ENCODE assay signal across 35 cellular contexts in genomic region chr6:109916759-109917158, GRCh38.
"Had no signal": no experiment of that assay in that cellular context is flagged by ENCODE, and none has a peak within 500 bp of the region (broad histone marks: within the 10 kb centered on the region; RNA-seq: fewer than 3 reads in every experiment).

No MANE protein-coding gene starts in this region.

- H3K27me3 Mint-ChIP-seq: activated CD4-positive, alpha-beta T cell treated with anti-CD3 and anti-CD28 coated beads, Interleukin-2, amount 10 ng/mL, durations not matched to agents 24 days and 14 days; activated naive CD8-positive, alpha-beta T cell treated with anti-CD3 and anti-CD28 coated beads for 36 hours had no signal

- H3K27ac ChIP-seq: adrenal gland, body of pancreas, brain microvascular endothelial cell, breast epithelium, VCaP had no signal

- FAIRE-seq: astrocyte, TTC549 had no signal

- H3K4me1 Mint-ChIP-seq: activated B cell treated with CpG ODN at 0.5 μM for 24 hours; activated CD4-positive, alpha-beta T cell treated with anti-CD3 and anti-CD28 coated beads, Interleukin-2, amount 10 ng/mL, durations not matched to agents 24 days and 14 days; activated naive CD8-positive, alpha-beta T cell treated with anti-CD3 and anti-CD28 coated beads for 36 hours; activated T-helper 17 cell treated with anti-CD3 and anti-CD28 coated beads, Interleukin-2, amount 50 U/mL, for 72 hours had no signal

- H3K4me3 Mint-ChIP-seq: activated B cell treated with CpG ODN at 0.5 μM for 24 hours; activated CD4-positive, alpha-beta memory T cell treated with anti-CD3 and anti-CD28 coated beads for 36 hours; activated CD4-positive, alpha-beta T cell treated with anti-CD3 and anti-CD28 coated beads, Interleukin-2, amount 10 ng/mL, durations not matched to agents 24 days and 14 days; activated CD8-positive, alpha-beta T cell treated with anti-CD3 and anti-CD28 coated beads for 36 hours; activated naive CD4-positive, alpha-beta T cell treated with anti-CD3 and anti-CD28 coated beads for 36 hours; activated naive CD8-positive, alpha-beta T cell treated with anti-CD3 and anti-CD28 coated beads for 36 hours; activated T-cell treated with anti-CD3 and anti-CD28 coated beads, Interleukin-2, amount 50 U/mL, for 4 hours; activated T-cell treated with anti-CD3 and anti-CD28 coated beads, Interleukin-2, amount 50 U/mL, for 72 hours; activated T-helper 1 cell treated with anti-CD3 and anti-CD28 coated beads, Interleukin-12 subunit alpha, Interleukin-12 subunit beta, Interleukin-2, Interleukin-4 antibody, amounts not matched to agents 30 ng/mL and 10 ng/mL and 1 ng/mL, durations not matched to agents 14 hours and 24 hours and 36 hours; activated T-helper 17 cell treated with anti-CD3 and anti-CD28 coated beads, Interleukin-2, amount 50 U/mL, for 72 hours; T-helper 2 cell treated with Interferon-gamma antibody and Interleukin-4, amounts not matched to agents 5 μg/mL and 100 μg/mL, for 36 hours had no signal

- H3K4me3 ChIP-seq: adrenal gland, body of pancreas, breast epithelium had no signal

- H3K4me1 ChIP-seq: adrenal gland, body of pancreas, breast epithelium had no signal

- H3K27me3 ChIP-seq: adrenal gland, body of pancreas, brain microvascular endothelial cell, breast epithelium had no signal

- ATAC-seq: activated CD8-positive, alpha-beta T cell treated with anti-CD3 and anti-CD28 coated beads for 36 hours; activated naive CD4-positive, alpha-beta T cell treated with anti-CD3 and anti-CD28 coated beads, Interleukin-2, amount 50 U/mL, for 72 hours; activated T-cell treated with anti-CD3 and anti-CD28 coated beads, Interleukin-2, amount 50 U/mL, for 4 hours; activated T-cell treated with anti-CD3 and anti-CD28 coated beads, Interleukin-2, amount 50 U/mL, for 72 hours; activated T-helper 17 cell treated with anti-CD3 and anti-CD28 coated beads, Interleukin-2, amount 50 U/mL, for 72 hours; body of pancreas had no signal

- H3K36me3 ChIP-seq: adrenal gland, brain microvascular endothelial cell, breast epithelium had no signal

- H3K27ac Mint-ChIP-seq: activated B cell treated with CpG ODN at 0.5 μM for 24 hours; activated CD4-positive, alpha-beta memory T cell treated with anti-CD3 and anti-CD28 coated beads for 36 hours; activated CD4-positive, alpha-beta T cell treated with anti-CD3 and anti-CD28 coated beads, Interleukin-2, amount 10 ng/mL, durations not matched to agents 24 days and 14 days; activated CD8-positive, alpha-beta T cell treated with anti-CD3 and anti-CD28 coated beads for 36 hours; activated naive CD4-positive, alpha-beta T cell treated with anti-CD3 and anti-CD28 coated beads for 36 hours; activated naive CD4-positive, alpha-beta T cell treated with anti-CD3 and anti-CD28 coated beads, Interleukin-2, amount 50 U/mL, for 72 hours; activated naive CD8-positive, alpha-beta T cell treated with anti-CD3 and anti-CD28 coated beads for 36 hours; activated T-cell treated with anti-CD3 and anti-CD28 coated beads, Interleukin-2, amount 50 U/mL, for 72 hours; activated T-helper 1 cell treated with anti-CD3 and anti-CD28 coated beads, Interleukin-12 subunit alpha, Interleukin-12 subunit beta, Interleukin-2, Interleukin-4 antibody, amounts not matched to agents 30 ng/mL and 10 ng/mL and 1 ng/mL, durations not matched to agents 14 hours and 24 hours and 36 hours; activated T-helper 17 cell treated with anti-CD3 and anti-CD28 coated beads, Interleukin-2, amount 50 U/mL, for 72 hours; T-helper 2 cell treated with Interferon-gamma antibody and Interleukin-4, amounts not matched to agents 5 μg/mL and 100 μg/mL, for 36 hours had no signal

- DNase-seq: activated B cell treated with CpG ODN at 0.5 μM for 24 hours; activated CD4-positive, alpha-beta memory T cell treated with anti-CD3 and anti-CD28 coated beads for 36 hours; activated CD4-positive, alpha-beta T cell treated with anti-CD3 and anti-CD28 coated beads for 4 hours; activated CD4-positive, alpha-beta T cell treated with anti-CD3 and anti-CD28 coated beads, Interleukin-2, amount 10 ng/mL, durations not matched to agents 24 days and 14 days; activated CD4-positive, alpha-beta T cell treated with anti-CD3 and anti-CD28 coated beads, Interleukin-2, amount 50 U/mL, for 1 hour; activated CD4-positive, alpha-beta T cell treated with anti-CD3 and anti-CD28 coated beads, Interleukin-2, amount 50 U/mL, for 4 hours; activated CD4-positive, CD25-positive, alpha-beta regulatory T cell treated with anti-CD3 and anti-CD28 coated beads, Interleukin-2, amount 50 U/mL, for 72 hours; activated CD8-positive, alpha-beta memory T cell treated with anti-CD3 and anti-CD28 coated beads, Interleukin-2, amount 50 U/mL, for 4 hours; activated CD8-positive, alpha-beta T cell treated with anti-CD3 and anti-CD28 coated beads for 36 hours; activated effector memory CD4-positive, alpha-beta T cell treated with anti-CD3 and anti-CD28 coated beads, Interleukin-2, amount 50 U/mL, for 16 hours; activated gamma-delta T cell treated with Interleukin-2 at 50 U/mL for 16 hours; activated naive CD4-positive, alpha-beta T cell; activated naive CD4-positive, alpha-beta T cell treated with anti-CD3 and anti-CD28 coated beads for 36 hours; activated naive CD4-positive, alpha-beta T cell treated with anti-CD3 and anti-CD28 coated beads, Interleukin-2, amount 50 U/mL, for 16 hours; activated naive CD8-positive, alpha-beta T cell treated with anti-CD3 and anti-CD28 coated beads for 36 hours; activated T-cell treated with anti-CD3 and anti-CD28 coated beads for 4 hours; activated T-cell treated with anti-CD3 and anti-CD28 coated beads, Interleukin-2, amount 50 U/mL, for 1 hour; activated T-cell treated with anti-CD3 and anti-CD28 coated beads, Interleukin-2, amount 50 U/mL, for 4 hours; activated T-cell treated with anti-CD3 and anti-CD28 coated beads, Interleukin-2, amount 50 U/mL, for 72 hours; adrenal gland; amniotic stem cell; aorta; body of pancreas; brain microvascular endothelial cell; central memory CD4-positive, alpha-beta T cell; T-helper 2 cell; T-helper 9 cell had no signal

- H3K36me3 Mint-ChIP-seq: activated CD4-positive, alpha-beta memory T cell treated with anti-CD3 and anti-CD28 coated beads for 36 hours; activated naive CD4-positive, alpha-beta T cell treated with anti-CD3 and anti-CD28 coated beads, Interleukin-2, amount 50 U/mL, for 72 hours; activated naive CD8-positive, alpha-beta T cell treated with anti-CD3 and anti-CD28 coated beads for 36 hours had no signal

- H3K9me3 ChIP-seq: adrenal gland, body of pancreas, breast epithelium had no signal
